ENCODE assay signal across 28 cellular contexts in genomic region chr1:160186246-160186645, GRCh38. TPM values are rescaled to one million over a fixed set of nuclear protein-coding genes. Genes with fewer than 3 reads are reported as not detected.
"Had no signal": no experiment of that assay in that cellular context is flagged by ENCODE, and none has a peak within 500 bp of the region (broad histone marks: within the 10 kb centered on the region; RNA-seq: fewer than 3 reads in every experiment).

No MANE protein-coding gene starts in this region.

- H3K4me1 ChIP-seq: adrenal gland had no signal

- DNase-seq: activated CD4-positive, alpha-beta memory T cell treated with anti-CD3 and anti-CD28 coated beads, Interleukin-2, amount 10 ng/mL, durations not matched to agents 7 days and 5 days; activated CD4-positive, alpha-beta T cell treated with anti-CD3 and anti-CD28 coated beads, Interleukin-2, amount 50 U/mL, for 1 hour; activated gamma-delta T cell; activated naive CD4-positive, alpha-beta T cell treated with anti-CD3 and anti-CD28 coated beads for 36 hours; activated naive CD8-positive, alpha-beta T cell treated with anti-CD3 and anti-CD28 coated beads, Interleukin-2, amount 10 ng/mL, durations not matched to agents 7 days and 5 days; activated T-cell treated with anti-CD3 and anti-CD28 coated beads for 4 hours; activated T-cell treated with anti-CD3 and anti-CD28 coated beads, Interleukin-2, amount 50 U/mL, for 48 hours; adrenal gland; anterior cingulate cortex; Karpas-422; MM.1S; NCI-H1105 treated with DMSO at 0.1 percent for 48 hours; NCI-H146; NCI-H187 treated with DMSO at 0.1 percent for 48 hours; NCI-H2081 treated with DMSO at 0.1 percent for 48 hours; NCI-H2227 treated with DMSO at 0.1 percent for 48 hours; NCI-H446 treated with DMSO at 0.1 percent for 48 hours; NCI-H524 treated with DMSO at 0.1 percent for 48 hours; NCI-H748 treated with DMSO at 0.1 percent for 48 hours; SIG-M5; T-cell had no signal

- H3K36me3 Mint-ChIP-seq: activated naive CD8-positive, alpha-beta T cell treated with anti-CD3 and anti-CD28 coated beads, Interleukin-2, amount 10 ng/mL, durations not matched to agents 7 days and 5 days; T-cell; WTC11 had no signal

- H3K4me1 Mint-ChIP-seq: activated CD4-positive, alpha-beta memory T cell treated with anti-CD3 and anti-CD28 coated beads, Interleukin-2, amount 10 ng/mL, durations not matched to agents 7 days and 5 days; activated naive CD8-positive, alpha-beta T cell treated with anti-CD3 and anti-CD28 coated beads, Interleukin-2, amount 10 ng/mL, durations not matched to agents 7 days and 5 days; activated T-helper 17 cell treated with anti-CD3 and anti-CD28 coated beads, Interleukin-2, amount 50 U/mL, for 72 hours; T-cell had no signal

- H3K9me3 ChIP-seq: adrenal gland had no signal

- H3K36me3 ChIP-seq: adrenal gland had no signal

- H3K4me3 ChIP-seq: adrenal gland had no signal

- H3K27me3 ChIP-seq: adrenal gland had no signal

- H3K4me3 Mint-ChIP-seq: activated CD4-positive, alpha-beta memory T cell treated with anti-CD3 and anti-CD28 coated beads, Interleukin-2, amount 10 ng/mL, durations not matched to agents 7 days and 5 days; activated naive CD4-positive, alpha-beta T cell treated with anti-CD3 and anti-CD28 coated beads for 36 hours; activated naive CD8-positive, alpha-beta T cell treated with anti-CD3 and anti-CD28 coated beads, Interleukin-2, amount 10 ng/mL, durations not matched to agents 7 days and 5 days; activated T-helper 17 cell treated with anti-CD3 and anti-CD28 coated beads, Interleukin-2, amount 50 U/mL, for 72 hours; T-cell; WTC11 had no signal

- H3K9me3 Mint-ChIP-seq: activated CD4-positive, alpha-beta memory T cell treated with anti-CD3 and anti-CD28 coated beads, Interleukin-2, amount 10 ng/mL, durations not matched to agents 7 days and 5 days; activated naive CD4-positive, alpha-beta T cell treated with anti-CD3 and anti-CD28 coated beads for 36 hours; activated naive CD8-positive, alpha-beta T cell treated with anti-CD3 and anti-CD28 coated beads, Interleukin-2, amount 10 ng/mL, durations not matched to agents 7 days and 5 days; activated T-helper 17 cell treated with anti-CD3 and anti-CD28 coated beads, Interleukin-2, amount 50 U/mL, for 72 hours; T-cell; WTC11 had no signal

- H3K27ac ChIP-seq: adrenal gland had no signal

- ATAC-seq: activated T-helper 17 cell treated with anti-CD3 and anti-CD28 coated beads, Interleukin-2, amount 50 U/mL, for 72 hours; T-cell; WTC11 had no signal

- H3K27ac Mint-ChIP-seq: activated CD4-positive, alpha-beta memory T cell treated with anti-CD3 and anti-CD28 coated beads, Interleukin-2, amount 10 ng/mL, durations not matched to agents 7 days and 5 days; activated naive CD4-positive, alpha-beta T cell treated with anti-CD3 and anti-CD28 coated beads for 36 hours; activated naive CD8-positive, alpha-beta T cell treated with anti-CD3 and anti-CD28 coated beads, Interleukin-2, amount 10 ng/mL, durations not matched to agents 7 days and 5 days; activated T-helper 17 cell treated with anti-CD3 and anti-CD28 coated beads, Interleukin-2, amount 50 U/mL, for 72 hours; T-cell; WTC11 had no signal

RNA-seq across cellular contexts. Expression of gene CASQ1, which starts 4.1 kb away (rescaled TPM):
- total RNA-seq: activated CD8-positive, alpha-beta memory T cell treated with anti-CD3 and anti-CD28 coated beads for 36 hours; activated naive CD4-positive, alpha-beta T cell treated with anti-CD3 and anti-CD28 coated beads for 36 hours; activated naive CD8-positive, alpha-beta T cell treated with anti-CD3 and anti-CD28 coated beads, Interleukin-2, amount 10 ng/mL, durations not matched to agents 7 days and 5 days; activated T-helper 17 cell treated with anti-CD3 and anti-CD28 coated beads, Interleukin-2, amount 50 U/mL, for 72 hours; OCI-LY7; RPMI7951; T-cell had no signal

RNA-seq across cellular contexts. Expression of gene ATP1A4, which starts 34.8 kb away (rescaled TPM):
- total RNA-seq: activated CD8-positive, alpha-beta memory T cell treated with anti-CD3 and anti-CD28 coated beads for 36 hours; activated naive CD4-positive, alpha-beta T cell treated with anti-CD3 and anti-CD28 coated beads for 36 hours; activated naive CD8-positive, alpha-beta T cell treated with anti-CD3 and anti-CD28 coated beads, Interleukin-2, amount 10 ng/mL, durations not matched to agents 7 days and 5 days; chondrocyte; OCI-LY7; RPMI7951; T-cell; T-helper 2 cell treated with Interferon-gamma antibody and Interleukin-4, amounts not matched to agents 100 ng/mL and 5 ng/mL, for 36 hours had no signal
